In genomic region chr6:143128346-143129015, GRCh38 we compare ENCODE assay signal across 15 cellular contexts.
"Had no signal": no experiment of that assay in that cellular context is flagged by ENCODE, and none has a peak within 500 bp of the region (broad histone marks: within the 10 kb centered on the region; RNA-seq: fewer than 3 reads in every experiment).

No MANE protein-coding gene starts in this region.

- H3K4me1 ChIP-seq: breast epithelium, left ventricle myocardium inferior, neural progenitor cell, parathyroid adenoma, stomach had no signal

- DNase-seq: activated naive CD4-positive, alpha-beta T cell treated with Interleukin-2 at 50 U/mL for 16 hours; activated T-cell treated with anti-CD3 and anti-CD28 coated beads for 4 hours; aorta; hippocampal formation; left ventricle myocardium inferior; naive B cell; stimulated activated CD4-positive, alpha-beta T cell treated with anti-CD3 and anti-CD28 coated beads, Interleukin-12 subunit alpha, Interleukin-12 subunit beta, amount 100 ng/mL, for 4 hours; stimulated activated CD4-positive, alpha-beta T cell treated with anti-CD3 and anti-CD28 coated beads, Interleukin-2, amount 100 ng/mL, for 24 hours; stomach had no signal

- ATAC-seq: activated CD4-positive, CD25-positive, alpha-beta regulatory T cell treated with anti-CD3 and anti-CD28 coated beads, Interleukin-2, amount 50 U/mL, for 24 hours; activated T-helper 17 cell treated with anti-CD3 and anti-CD28 coated beads, Interleukin-2, amount 50 U/mL, for 72 hours had no signal

- H3K27me3 ChIP-seq: breast epithelium, neural progenitor cell, stomach had no signal

- H3K79me2 ChIP-seq: parathyroid adenoma had no signal

- H2AFZ ChIP-seq: neural progenitor cell, parathyroid adenoma had no signal

- H3K36me3 ChIP-seq: breast epithelium, neural progenitor cell, thoracic aorta had no signal

- H3K4me3 ChIP-seq: breast epithelium, left ventricle myocardium inferior, neural progenitor cell, stomach, thoracic aorta had no signal

- H3K4me2 ChIP-seq: neural progenitor cell had no signal

- H3K27ac ChIP-seq: breast epithelium, left ventricle myocardium inferior, neural progenitor cell, parathyroid adenoma, stomach, thoracic aorta had no signal
